9 cellular contexts compared by ENCODE assay signal in the genomic region with DNA sequence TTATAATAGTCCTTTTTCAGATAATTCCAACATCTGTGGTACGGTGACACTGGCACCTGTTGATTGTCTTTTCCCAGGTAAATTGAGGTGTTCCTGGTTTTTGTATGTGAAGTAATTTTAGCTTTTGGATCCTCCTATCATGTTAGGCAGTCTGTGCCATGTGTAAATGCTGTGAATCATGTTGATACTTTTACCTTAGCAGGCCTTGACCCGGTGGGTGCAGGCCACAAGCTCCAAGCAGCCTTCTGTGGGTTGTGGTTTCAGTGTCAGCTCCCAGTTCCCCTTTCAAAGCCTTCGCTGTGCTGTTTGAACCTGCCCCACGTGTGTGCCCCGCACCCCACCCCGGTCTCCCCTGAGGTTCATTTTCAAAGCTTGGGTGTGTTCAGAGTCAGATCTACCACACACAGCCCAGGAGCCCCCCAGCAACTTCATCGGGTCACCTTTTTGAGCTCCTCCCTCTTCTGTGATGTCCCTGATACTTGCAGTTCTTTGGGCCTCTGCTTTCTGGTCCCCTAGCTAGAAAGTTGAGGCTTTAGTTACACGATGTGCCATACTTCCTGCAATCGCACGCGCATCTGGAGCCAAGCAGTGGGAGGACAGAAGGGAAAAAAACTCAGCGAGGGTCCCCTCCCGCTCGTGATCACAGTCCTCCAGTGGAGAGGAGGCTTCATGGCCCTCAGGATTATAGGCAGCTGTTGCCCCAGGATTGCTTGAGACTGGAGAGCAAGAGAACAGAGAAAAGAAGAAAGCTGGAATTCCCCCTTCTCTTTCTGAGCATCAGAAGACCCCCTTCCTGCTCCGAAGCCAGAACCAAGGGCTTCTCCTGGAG. TPM values are rescaled to one million over a fixed set of nuclear protein-coding genes. Genes with fewer than 3 reads are reported as not detected.
DNase-seq lines count a peak whose midpoint lies in the region; ATAC-seq, FAIRE-seq and TF ChIP-seq lines count a peak whose summit lies in the region.
"Had no signal": no experiment of that assay in that cellular context is flagged by ENCODE, and none has a peak within 500 bp of the region (broad histone marks: within the 10 kb centered on the region; RNA-seq: fewer than 3 reads in every experiment).

No MANE protein-coding gene starts in this region.

- CTCF ChIA-PET in K562 (lab: Yijun Ruan, JAX; ENCODE audit: low intra/inter-chr PET ratio) = no interaction called here

- peaks cover 27% of the 10 kb centered on the region for H3K4me1 Mint-ChIP-seq in T-helper 17 cell

- H3K4me2 ChIP-seq in K562 (ENCODE audit: insufficient read depth, low read length) = no peak overlapping the region

- peaks cover 12% of the 10 kb centered on the region for H3K36me3 Mint-ChIP-seq in T-helper 17 cell (ENCODE audit: low read depth)

- peak; percentile 68 for FAIRE-seq in K562 (lab: Jason Lieb, UNC)

- BruUV-seq in K562 (replicated peaks; lab: Mats Ljungman, UMichigan) = no TSS peak

- H3K4me3 ChIP-seq in K562 = no peak overlapping the region

- TF ChIP-seq EP300 in K562 (IDR thresholded peaks at IDR 0.05; ENCODE audit: low read length) = no peak

- H3K27ac ChIP-seq in K562 (ENCODE audit: extremely low read depth, low read depth, low read length) = no peak overlapping the region

- peak in 1 of 3 donors; percentile 29 for DNase-seq in T-helper 17 cell
- no peak for DNase-seq in K562 (ENCODE audit: extremely low read depth in 1 of 4, low spot score in 3 of 4)
- DNase-seq in stimulated activated CD8-positive, alpha-beta memory T cell treated with anti-CD3 and anti-CD28 coated beads, Interleukin-4, amount 100 ng/mL, for 4 hours (ENCODE audit: low read depth in 2 of 2, low spot score in 1 of 2) = peak; percentile 19 to 50
- DNase-seq in left ventricle myocardium superior = no peak
- DNase-seq in DMS114 treated with DMSO at 0.1 percent for 48 hours (lab: John Stamatoyannopoulos, UW; ENCODE audit: unreplicated experiment) = no peak
- DNase-seq in NCI-H510A treated with DMSO at 0.1 percent for 48 hours (lab: John Stamatoyannopoulos, UW) = no peak

- no peaks in the 10 kb centered on the region for H3K79me2 ChIP-seq in K562 (ENCODE audit: control insufficient read depth, insufficient read depth, low read length)

- ATAC-seq in GM18909 (IDR thresholded peaks at IDR 0.05; ENCODE audit: poor library complexity, unreplicated experiment) (peak; percentile 94), HG03045 (IDR thresholded peaks at IDR 0.05; ENCODE audit: unreplicated experiment) (peak; percentile 92), T-helper 17 cell (peak; percentile 97), K562 (peak; percentile 51; the same call in 2 of the 3 replicates), left ventricle myocardium superior (no peak)

- H3K27me3 Mint-ChIP-seq in T-helper 17 cell = no peaks in the 10 kb centered on the region

- no peak for TF ChIP-seq CTCF in K562 (IDR thresholded peaks at IDR 0.05 in 2 of 3, conservative IDR thresholded peaks at IDR 0.05 in 1 of 3; ENCODE audit: insufficient read depth in 2 of 3, low read depth in 1 of 3, low read length in 3 of 3)

- peaks cover 38% of the 10 kb centered on the region; the same call in 1 of the 3 replicates for H3K36me3 ChIP-seq in K562 (ENCODE audit: control insufficient read depth, insufficient read depth, low read length)

- H3K27ac Mint-ChIP-seq in T-helper 17 cell = peak overlapping the region; percentile 71

- H3K27me3 ChIP-seq in K562 (ENCODE audit: control insufficient read depth in 2 of 2, insufficient read depth in 2 of 2, low read length in 2 of 2) = no peaks in the 10 kb centered on the region

- TF ChIP-seq POLR2A in K562 (conservative IDR thresholded peaks at IDR 0.05) = no peak

- H3K9me1 ChIP-seq in K562 (ENCODE audit: control insufficient read depth, insufficient read depth, low read length) = no peaks in the 10 kb centered on the region

- POLR2A ChIA-PET in K562 (lab: Yijun Ruan, JAX) = no interaction called here

- H3K9me3 ChIP-seq in T-helper 17 cell (ENCODE audit: control insufficient read depth, low read length, poor library complexity, severe bottlenecking) (no peaks in the 10 kb centered on the region), K562 (replicated peaks; ENCODE audit: control insufficient read depth, insufficient read depth, low read depth, low read length) (no peaks in the 10 kb centered on the region)

- 57% methylated on average over 15 of the region's 15 CpGs for WGBS in K562 (ENCODE audit: insufficient coverage, low coverage, missing lambda C conversion rate)

- H2AFZ ChIP-seq in K562 (ENCODE audit: low read depth, low read length) = no peak overlapping the region

- intact Hi-C loops in K562 (cut with micrococcal nuclease) (no loop called here), left ventricle myocardium superior (cut with micrococcal nuclease) (no loop called here)

- in situ Hi-C loops in K562 (cut with MboI) = no loop called here

- H3K4me1 ChIP-seq in K562 (replicated peaks in 1 of 2; ENCODE audit: control insufficient read depth in 2 of 2, insufficient read depth in 2 of 2, low read length in 2 of 2) = peaks cover 0 to 23% of the 10 kb centered on the region in 2 experiments; a peak in 2 of 5 replicates

- no peak for TF ChIP-seq RAD21 in K562 (CRISPR knock-in tag; conservative IDR thresholded peaks at IDR 0.05 in 1 of 2, IDR thresholded peaks at IDR 0.05 in 1 of 2)

- peak overlapping the region; percentile 77 for H3K4me3 Mint-ChIP-seq in T-helper 17 cell

- no peaks in the 10 kb centered on the region for H4K20me1 ChIP-seq in K562 (replicated peaks; ENCODE audit: control insufficient read depth, insufficient read depth, low read length)

- peak overlapping the region in 1 of 2 experiments; percentile 10; a peak in 1 of 4 replicates for H3K9ac ChIP-seq in K562 (ENCODE audit: insufficient read depth in 1 of 2, low read depth in 2 of 2, low read length in 2 of 2)

TF ChIP-seq in K562, 482 proteins besides CTCF, POLR2A, EP300 and RAD21:
- TF ChIP-seq SPI1 (IDR thresholded peaks at IDR 0.05; ENCODE audit: borderline replicate concordance, low read depth, low read length) = peak; percentile 83
- TF ChIP-seq ZBTB1 (CRISPR knock-in tag; IDR thresholded peaks at IDR 0.05; ENCODE audit: borderline replicate concordance, low read depth) = peak; percentile 35; the same call in 1 of the 2 replicates
- TF ChIP-seq, protein P1, sequence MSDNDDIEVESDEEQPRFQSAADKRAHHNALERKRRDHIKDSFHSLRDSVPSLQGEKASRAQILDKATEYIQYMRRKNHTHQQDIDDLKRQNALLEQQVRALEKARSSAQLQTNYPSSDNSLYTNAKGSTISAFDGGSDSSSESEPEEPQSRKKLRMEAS (CRISPR knock-in tag; IDR thresholded peaks at IDR 0.05) = 0 out of 2 replicates have a peak, but pooled peaks have one; percentile 50
- TF ChIP-seq SAFB2 (IDR thresholded peaks at IDR 0.05; ENCODE audit: borderline replicate concordance, low read depth, low read length, severe bottlenecking) = no peak
- TF ChIP-seq SRSF9 (IDR thresholded peaks at IDR 0.05; ENCODE audit: borderline replicate concordance, low read depth, low read length) = no peak

RNA-seq across cellular contexts. Expression of a gene that starts 8.7 kb away (rescaled TPM):
- not detected for total RNA-seq in T-helper 17 cell
- not detected in 2 replicates for total RNA-seq in K562 (2011; cell fraction: chromatin; rRNA removed; ENCODE audit: low replicate concordance)
- 1.2 and 1.5 TPM in 2 replicates for total RNA-seq in K562 (2011; cell fraction: nucleolus; rRNA removed)
- total RNA-seq in K562 (2011; cell fraction: nucleoplasm; rRNA removed) = not detected in 2 replicates
- 1.8 and 3.7 TPM in 2 replicates for total RNA-seq in K562 (2014; rRNA removed)
- total RNA-seq in K562 (2014; rRNA removed; fragmentation: Illumina TruSeq; extraction: Trizol) = not detected in 2 replicates
- total RNA-seq in K562 (2015; rRNA removed; fragmentation: Illumina TruSeq; extraction: Trizol) = 0.38 TPM in 1 of 2 replicates, not detected in the other
- total RNA-seq in K562 (2021) = 2.0 and 2.4 TPM in 2 replicates
- 0.12 and 0.31 TPM in 2 replicates for polyA plus RNA-seq in K562 (2011; rRNA removed)
- 0.28 and 1.7 TPM in 2 replicates for polyA plus RNA-seq in K562 (2011; cell fraction: cytosol; rRNA removed)
- polyA plus RNA-seq in K562 (2011; cell fraction: nucleus; rRNA removed) = 0.21 and 0.64 TPM in 2 replicates
- 0.87 and 1.5 TPM in 2 replicates for polyA plus RNA-seq in K562 (2012)
- 0.22 TPM in 1 of 2 replicates, not detected in the other for polyA plus RNA-seq in K562 (2014; fragmentation: Illumina TruSeq; extraction: Trizol)
- polyA plus RNA-seq in K562 (2014; fragmentation: Nextera tagmentation; extraction: Ambion mirVana) = not detected
- polyA plus RNA-seq in K562 (2014; rRNA removed) = 1.1 and 2.4 TPM in 2 replicates
- polyA minus RNA-seq in K562 (2011; rRNA and poly(A)+ RNA removed) = not detected in 2 replicates
- not detected in 2 replicates for polyA minus RNA-seq in K562 (2011; cell fraction: cytosol; rRNA and poly(A)+ RNA removed)
- 0.89 and 1.3 TPM in 2 replicates for polyA minus RNA-seq in K562 (2011; cell fraction: nucleus; rRNA and poly(A)+ RNA removed)
- not detected for total RNA-seq in left ventricle myocardium superior
- total RNA-seq: LHCN-M2 had no signal

RNA-seq across cellular contexts. Expression of a gene that starts 49.5 kb away (rescaled TPM):
- total RNA-seq in T-helper 17 cell (100 to 1,000 TPM in 1 of 2 donors, 10 to 100 TPM in 1; 76.5 to 100 TPM), K562 (2014; rRNA removed) (7.7 and 8.7 TPM in 2 replicates), K562 (2014; rRNA removed; fragmentation: Illumina TruSeq; extraction: Trizol) (2.1 and 4.1 TPM in 2 replicates), K562 (2015; rRNA removed; fragmentation: Illumina TruSeq; extraction: Trizol) (3.4 and 4.2 TPM in 2 replicates), K562 (2021) (10.5 and 15.0 TPM in 2 replicates), left ventricle myocardium superior (25.2 TPM)
- 19.4 and 31.8 TPM in 2 replicates for total RNA-seq in K562 (2011; cell fraction: chromatin; rRNA removed; ENCODE audit: low replicate concordance)
- total RNA-seq in K562 (2011; cell fraction: nucleolus; rRNA removed) = 12.4 and 19.8 TPM in 2 replicates
- 15.6 and 16.7 TPM in 2 replicates for total RNA-seq in K562 (2011; cell fraction: nucleoplasm; rRNA removed)
- polyA plus RNA-seq in K562 (2011; rRNA removed) (1.2 and 2.6 TPM in 2 replicates), K562 (2014; fragmentation: Illumina TruSeq; extraction: Trizol) (2.2 and 3.4 TPM in 2 replicates), K562 (2014; fragmentation: Nextera tagmentation; extraction: Ambion mirVana) (under 1 TPM; 0.17 to 0.18 TPM), K562 (2014; rRNA removed) (4.4 and 6.2 TPM in 2 replicates)
- 0.83 and 1.5 TPM in 2 replicates for polyA plus RNA-seq in K562 (2011; cell fraction: cytosol; rRNA removed)
- 4.3 and 6.8 TPM in 2 replicates for polyA plus RNA-seq in K562 (2011; cell fraction: nucleus; rRNA removed)
- polyA plus RNA-seq in K562 (2012) = 4.8 and 11.1 TPM in 2 replicates
- polyA minus RNA-seq in K562 (2011; rRNA and poly(A)+ RNA removed) = 1.8 and 2.0 TPM in 2 replicates
- 3.1 and 6.8 TPM in 2 replicates for polyA minus RNA-seq in K562 (2011; cell fraction: cytosol; rRNA and poly(A)+ RNA removed)
- polyA minus RNA-seq in K562 (2011; cell fraction: nucleus; rRNA and poly(A)+ RNA removed) = 3.4 and 4.3 TPM in 2 replicates

Comparison
In these comparisons a context has a peak if more than half of its experiments do, and no peak if none do; other contexts are left out.
1. DNase-seq: peak in stimulated activated CD8-positive, alpha-beta memory T cell treated with anti-CD3 and anti-CD28 coated beads, Interleukin-4, amount 100 ng/mL, for 4 hours (2 of 2); none in K562 (0 of 4), left ventricle myocardium superior (single experiment), DMS114 treated with DMSO at 0.1 percent for 48 hours (single experiment) and NCI-H510A treated with DMSO at 0.1 percent for 48 hours (single experiment).